ENCODE assay signal across 8 cellular contexts in genomic region chr1:186082235-186082937, GRCh38.
A peak's percentile ranks its signal among the peaks of the same experiment; 100 is the strongest.
DNase-seq lines count a peak whose midpoint lies in the region; ATAC-seq and TF ChIP-seq lines count a peak whose summit lies in the region.

No MANE protein-coding gene starts in this region.

- no peak overlapping the region for H3K4me3 Mint-ChIP-seq in natural killer cell

- peaks cover 63% of the 10 kb centered on the region for H3K36me3 ChIP-seq in SK-N-MC (ENCODE audit: insufficient read depth, low read length)

- peaks cover 0 to 2% of the 10 kb centered on the region in 2 donors for H3K9me3 Mint-ChIP-seq in natural killer cell

- no peaks in the 10 kb centered on the region for H3K9me3 ChIP-seq in SK-N-MC (ENCODE audit: low read depth, low read length)

- peak overlapping the region; percentile 84 for H3K27ac ChIP-seq in SK-N-MC

- H3K4me3 ChIP-seq in AG10803 (ENCODE audit: low read length) = no peak overlapping the region
- peak overlapping the region; percentile 48 for H3K4me3 ChIP-seq in SK-N-MC
- no peak overlapping the region for H3K4me3 ChIP-seq in fibroblast of mammary gland (ENCODE audit: control insufficient read depth, low read depth, low read length)

- no peaks in the 10 kb centered on the region for H3K36me3 Mint-ChIP-seq in natural killer cell

- intact Hi-C loops in natural killer cell (cut with micrococcal nuclease) = no loop called here

- no peaks in the 10 kb centered on the region for H3K27me3 Mint-ChIP-seq in natural killer cell (ENCODE audit: low read depth in 2 of 2)

- no peak overlapping the region for H3K27ac Mint-ChIP-seq in natural killer cell

- TF ChIP-seq CTCF in AG10803 (conservative IDR thresholded peaks at IDR 0.05; ENCODE audit: low read length) (no peak), fibroblast of mammary gland (conservative IDR thresholded peaks at IDR 0.05; ENCODE audit: control insufficient read depth, insufficient read depth, low read depth, low read length) (no peak), natural killer cell (IDR thresholded peaks at IDR 0.05) (no peak)

- no peaks in the 10 kb centered on the region for H3K4me1 Mint-ChIP-seq in natural killer cell

- ATAC-seq in GM18520 (IDR thresholded peaks at IDR 0.05; ENCODE audit: unreplicated experiment) (peak; percentile 27), HG02938 (IDR thresholded peaks at IDR 0.05; ENCODE audit: unreplicated experiment) (peak; percentile 55), natural killer cell (no peak)

- no peak overlapping the region for H3K9ac ChIP-seq in SK-N-MC (ENCODE audit: insufficient read length)

- DNase-seq in AG10803 (ENCODE audit: low read depth) (peak; percentile 76), NCI-H1105 treated with DMSO at 0.1 percent for 48 hours (lab: John Stamatoyannopoulos, UW) (peak; percentile 99), SK-N-MC (ENCODE audit: low read depth, low spot score) (peak; percentile 97), fibroblast of mammary gland (ENCODE audit: low read depth) (peak; percentile 53), non-pigmented ciliary epithelial cell (ENCODE audit: low read depth) (peak; percentile 76), natural killer cell (no peak)

Comparison
In these comparisons a context has a peak if more than half of its experiments do, and no peak if none do; other contexts are left out.
1. ATAC-seq: peak in GM18520 (single experiment) and HG02938 (single experiment); none in natural killer cell (0 of 3).